ENCODE assay signal across 21 cellular contexts in the genomic region with DNA sequence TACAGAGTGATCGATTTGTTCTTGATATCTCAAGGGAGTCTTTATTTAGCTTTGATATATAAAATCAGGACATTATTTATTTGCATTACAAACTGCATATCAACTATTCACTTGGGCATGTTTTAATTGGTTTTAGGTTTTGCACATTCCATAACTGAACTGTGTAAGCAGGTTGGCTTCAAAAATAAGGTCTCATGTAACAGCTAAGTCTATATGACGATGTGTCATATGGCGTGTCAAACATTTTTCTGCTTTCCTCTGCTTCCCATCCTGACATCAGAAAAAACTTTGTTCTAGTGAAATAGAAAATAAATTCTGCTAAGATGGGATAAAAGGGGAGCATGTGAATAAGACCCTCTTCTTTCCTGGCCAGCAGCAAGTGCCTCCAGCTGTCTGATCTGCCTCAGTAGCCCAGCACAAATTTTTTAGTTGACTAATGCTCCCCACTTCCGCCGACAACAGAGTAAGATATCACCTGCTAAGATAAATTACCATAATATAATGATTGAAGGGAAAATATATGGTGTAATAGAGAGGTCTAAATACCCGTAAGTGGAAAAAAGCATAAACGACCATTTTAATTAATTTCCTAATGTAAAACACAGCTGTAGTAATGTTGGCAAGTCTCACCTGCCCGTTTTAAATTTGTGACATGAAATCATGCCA.
DNase-seq lines count a peak whose midpoint lies in the region; FAIRE-seq and TF ChIP-seq lines count a peak whose summit lies in the region.
"Had no signal": no experiment of that assay in that cellular context is flagged by ENCODE, and none has a peak within 500 bp of the region (broad histone marks: within the 10 kb centered on the region; RNA-seq: fewer than 3 reads in every experiment).

No MANE protein-coding gene starts in this region.

- H3K9me2 ChIP-seq in Loucy (replicated peaks; ENCODE audit: low read depth, low read length): no peaks in the 10 kb centered on the region

- DNase-seq in GM19239 (ENCODE audit: insufficient read length, low spot score) (no peak), bronchial epithelial cell (ENCODE audit: low read depth) (peak; percentile 42), osteocyte (ENCODE audit: extremely low spot score, unreplicated experiment) (no peak), GM20000 (ENCODE audit: low spot score) (no peak)
- DNase-seq in stimulated activated CD4-positive, alpha-beta T cell treated with anti-CD3 and anti-CD28 coated beads, Interleukin-12 subunit alpha, Interleukin-12 subunit beta, amount 100 ng/mL, for 4 hours: no peak
- no peak for DNase-seq in effector CD8-positive, alpha-beta T cell (lab: John Stamatoyannopoulos, UW)
- DNase-seq in activated CD4-positive, alpha-beta T cell treated with anti-CD3 and anti-CD28 coated beads, Interleukin-2, amount 50 U/mL, for 4 hours: no peak
- DNase-seq: activated CD8-positive, alpha-beta memory T cell treated with anti-CD3 and anti-CD28 coated beads for 24 hours; activated T-cell treated with anti-CD3 and anti-CD28 coated beads, Interleukin-2, amount 50 U/mL, for 48 hours; aorta; left colon; stimulated activated CD4-positive, alpha-beta T cell treated with anti-CD3 and anti-CD28 coated beads, Interleukin-4, amount 100 ng/mL, for 1 hour had no signal

- H3K9me3 ChIP-seq in Loucy (ENCODE audit: insufficient read depth, low read depth, low read length): no peaks in the 10 kb centered on the region
- H3K9me3 ChIP-seq: transverse colon had no signal

- H3K4me3 Mint-ChIP-seq in osteocyte (ENCODE audit: unreplicated experiment): peak overlapping the region; percentile 3
- H3K4me3 Mint-ChIP-seq: activated naive CD4-positive, alpha-beta T cell treated with anti-CD3 and anti-CD28 coated beads for 36 hours; CD4-positive, alpha-beta memory T cell; central memory CD8-positive, alpha-beta T cell; natural killer cell treated with Interleukin-12 subunit alpha and Interleukin-12 subunit beta and Interleukin-15 and Interleukin-18, amount 100 ng/mL, for 72 hours; stimulated activated naive CD8-positive, alpha-beta T cell treated with anti-CD3 and anti-CD28 coated beads, Interleukin-15, Interleukin-2, amounts not matched to agents 100 ng/mL and 50 ng/mL, for 24 hours had no signal

- H3K4me3 ChIP-seq in Loucy (ENCODE audit: low read length, poor library complexity, severe bottlenecking) (peak overlapping the region; percentile 54), bronchial epithelial cell (ENCODE audit: low read depth, low read length) (no peak overlapping the region)

- FAIRE-seq in GM19239 (lab: Jason Lieb, UNC) (peak; percentile 21), bronchial epithelial cell (lab: Jason Lieb, UNC) (no peak)
- FAIRE-seq: small intestine had no signal

- H3K27me3 Mint-ChIP-seq in osteocyte (ENCODE audit: unreplicated experiment): no peaks in the 10 kb centered on the region
- H3K27me3 Mint-ChIP-seq: CD4-positive, alpha-beta memory T cell; central memory CD8-positive, alpha-beta T cell; natural killer cell treated with Interleukin-12 subunit alpha and Interleukin-12 subunit beta and Interleukin-15 and Interleukin-18, amount 100 ng/mL, for 72 hours; progenitor cell of endocrine pancreas; stimulated activated naive CD8-positive, alpha-beta T cell treated with anti-CD3 and anti-CD28 coated beads, Interleukin-15, Interleukin-2, amounts not matched to agents 100 ng/mL and 50 ng/mL, for 24 hours had no signal

- peaks cover 4% of the 10 kb centered on the region; the same call in 1 of the 2 replicates for H3F3A ChIP-seq in Loucy (ENCODE audit: low read depth)

- no peaks in the 10 kb centered on the region for H3K27me3 ChIP-seq in Loucy (ENCODE audit: insufficient read depth, low read length, poor library complexity, severe bottlenecking)
- no peaks in the 10 kb centered on the region for H3K27me3 ChIP-seq in bronchial epithelial cell (ENCODE audit: control insufficient read depth, insufficient read depth, low read length)
- H3K27me3 ChIP-seq: transverse colon had no signal

- H2AFZ ChIP-seq in Loucy (ENCODE audit: low read length): no peak overlapping the region

- peaks cover 39% of the 10 kb centered on the region for H3K4me1 Mint-ChIP-seq in osteocyte (ENCODE audit: unreplicated experiment)

- no peaks in the 10 kb centered on the region for H3K36me3 ChIP-seq in Loucy (ENCODE audit: insufficient read depth, low read length)
- H3K36me3 ChIP-seq in bronchial epithelial cell (ENCODE audit: control insufficient read depth, insufficient read depth, low read length): no peaks in the 10 kb centered on the region
- H3K36me3 ChIP-seq: transverse colon had no signal

- no peaks in the 10 kb centered on the region for H3K36me3 Mint-ChIP-seq in osteocyte (ENCODE audit: unreplicated experiment)
- H3K36me3 Mint-ChIP-seq: natural killer cell treated with Interleukin-12 subunit alpha and Interleukin-12 subunit beta and Interleukin-15 and Interleukin-18, amount 100 ng/mL, for 72 hours had no signal

- H3K4me1 ChIP-seq in Loucy (ENCODE audit: insufficient read depth, low read length, poor library complexity, severe bottlenecking): peaks cover 84% of the 10 kb centered on the region

- no peaks in the 10 kb centered on the region for H3K9me3 Mint-ChIP-seq in osteocyte (ENCODE audit: unreplicated experiment)
- H3K9me3 Mint-ChIP-seq: central memory CD8-positive, alpha-beta T cell; natural killer cell treated with Interleukin-12 subunit alpha and Interleukin-12 subunit beta and Interleukin-15 and Interleukin-18, amount 100 ng/mL, for 72 hours; stimulated activated naive CD8-positive, alpha-beta T cell treated with anti-CD3 and anti-CD28 coated beads, Interleukin-15, Interleukin-2, amounts not matched to agents 100 ng/mL and 50 ng/mL, for 24 hours had no signal

- peak overlapping the region; percentile 40 for H3K27ac Mint-ChIP-seq in osteocyte (ENCODE audit: unreplicated experiment)
- H3K27ac Mint-ChIP-seq: activated naive CD4-positive, alpha-beta T cell treated with anti-CD3 and anti-CD28 coated beads for 36 hours; CD4-positive, alpha-beta memory T cell; progenitor cell of endocrine pancreas; stimulated activated naive CD8-positive, alpha-beta T cell treated with anti-CD3 and anti-CD28 coated beads, Interleukin-15, Interleukin-2, amounts not matched to agents 100 ng/mL and 50 ng/mL, for 24 hours had no signal

- peaks cover 3% of the 10 kb centered on the region for H4K20me1 ChIP-seq in Loucy (ENCODE audit: insufficient read depth, low read length, poor library complexity, severe bottlenecking)

- TF ChIP-seq CTCF in Loucy (conservative IDR thresholded peaks at IDR 0.05; ENCODE audit: low read length) (no peak), bronchial epithelial cell (IDR thresholded peaks at IDR 0.05; ENCODE audit: insufficient read depth, low read length, severe bottlenecking) (no peak), osteocyte (IDR thresholded peaks at IDR 0.05) (no peak), GM20000 (IDR thresholded peaks at IDR 0.05; ENCODE audit: extremely low read depth, missing control alignments) (no peak)

- H3K79me2 ChIP-seq in Loucy (ENCODE audit: insufficient read depth, low read length): peaks cover 14% of the 10 kb centered on the region; the same call in 1 of the 2 replicates

- peak overlapping the region; percentile 58 for H3K9ac ChIP-seq in Loucy (ENCODE audit: low read depth, low read length, poor library complexity, severe bottlenecking)

- peak overlapping the region; percentile 81 for H3K4me2 ChIP-seq in Loucy (ENCODE audit: low read depth, low read length, poor library complexity, severe bottlenecking)
